In genomic region chr18:56983275-56983992, GRCh38 we compare ENCODE assay signal across 27 cellular contexts.
"Had no signal": no experiment of that assay in that cellular context is flagged by ENCODE, and none has a peak within 500 bp of the region (broad histone marks: within the 10 kb centered on the region; RNA-seq: fewer than 3 reads in every experiment).

No MANE protein-coding gene starts in this region.

- H3K79me2 ChIP-seq: hepatocyte had no signal

- H3K27me3 Mint-ChIP-seq: dendritic cell treated with granulocyte-macrophage colony-stimulating factor and Interleukin-4, amounts not matched to agents 40 ng/mL and 50 ng/mL, for 4 days; naive thymus-derived CD4-positive, alpha-beta T cell had no signal

- H3K27ac ChIP-seq: colonic mucosa, esophagus squamous epithelium, gastrocnemius medialis, heart left ventricle, hepatocyte, left lung, psoas muscle, sigmoid colon, stomach, testis, tibial artery had no signal

- H3K27me3 ChIP-seq: colonic mucosa, esophagus squamous epithelium, gastrocnemius medialis, heart left ventricle, hepatocyte, left lung, sigmoid colon, stomach, testis, tibial artery had no signal

- H3K36me3 ChIP-seq: colonic mucosa, esophagus squamous epithelium, gastrocnemius medialis, heart left ventricle, left lung, sigmoid colon, stomach, tibial artery had no signal

- H3K4me1 Mint-ChIP-seq: mesothelial cell of epicardium; stimulated activated effector memory CD8-positive, alpha-beta T cell treated with anti-CD3 and anti-CD28 coated beads, Interleukin-12 subunit alpha, Interleukin-12 subunit beta, amount 100 ng/mL, for 72 hours had no signal

- ATAC-seq: gastrocnemius medialis; heart left ventricle; left lung; psoas muscle; right cardiac atrium; stimulated activated effector memory CD8-positive, alpha-beta T cell treated with anti-CD3 and anti-CD28 coated beads, Interleukin-12 subunit alpha, Interleukin-12 subunit beta, amount 100 ng/mL, for 72 hours had no signal

- H3K27ac Mint-ChIP-seq: dendritic cell treated with granulocyte-macrophage colony-stimulating factor and Interleukin-4, amounts not matched to agents 40 ng/mL and 50 ng/mL, for 4 days; mesothelial cell of epicardium; naive thymus-derived CD4-positive, alpha-beta T cell; nephron; stimulated activated effector memory CD8-positive, alpha-beta T cell treated with anti-CD3 and anti-CD28 coated beads, Interleukin-12 subunit alpha, Interleukin-12 subunit beta, amount 100 ng/mL, for 72 hours; type B pancreatic cell had no signal

- H3K4me3 ChIP-seq: colonic mucosa, esophagus squamous epithelium, gastrocnemius medialis, heart left ventricle, hepatocyte, left lung, psoas muscle, sigmoid colon, stomach, testis, tibial artery had no signal

- H3K9me3 ChIP-seq: colonic mucosa, esophagus squamous epithelium, gastrocnemius medialis, heart left ventricle, left lung, psoas muscle, sigmoid colon, stomach, testis, tibial artery had no signal

- H3K4me1 ChIP-seq: colonic mucosa, esophagus squamous epithelium, gastrocnemius medialis, left lung, psoas muscle, testis, tibial artery had no signal

- H3K4me3 Mint-ChIP-seq: dendritic cell treated with granulocyte-macrophage colony-stimulating factor and Interleukin-4, amounts not matched to agents 40 ng/mL and 50 ng/mL, for 4 days; mesothelial cell of epicardium; naive thymus-derived CD4-positive, alpha-beta T cell; nephron; stimulated activated effector memory CD8-positive, alpha-beta T cell treated with anti-CD3 and anti-CD28 coated beads, Interleukin-12 subunit alpha, Interleukin-12 subunit beta, amount 100 ng/mL, for 72 hours; type B pancreatic cell had no signal

- H3K36me3 Mint-ChIP-seq: mesothelial cell of epicardium; stimulated activated effector memory CD8-positive, alpha-beta T cell treated with anti-CD3 and anti-CD28 coated beads, Interleukin-12 subunit alpha, Interleukin-12 subunit beta, amount 100 ng/mL, for 72 hours; type B pancreatic cell had no signal

- H2AFZ ChIP-seq: hepatocyte had no signal

- FAIRE-seq: endometrium had no signal

- H3K4me2 ChIP-seq: hepatocyte had no signal

- DNase-seq: colonic mucosa; effector memory CD4-positive, alpha-beta T cell; esophagus squamous epithelium; gastrocnemius medialis; heart left ventricle; kidney; left lung; mesenchymal stem cell; naive thymus-derived CD4-positive, alpha-beta T cell; nucleus accumbens; posterior cingulate gyrus; psoas muscle; right cardiac atrium; sigmoid colon; stimulated activated CD4-positive, alpha-beta T cell treated with anti-CD3 and anti-CD28 coated beads, Interleukin-2, amount 100 ng/mL, for 24 hours; stimulated activated CD4-positive, alpha-beta T cell treated with anti-CD3 and anti-CD28 coated beads, Interleukin-4, amount 100 ng/mL, for 24 hours; stimulated activated naive CD4-positive, alpha-beta T cell treated with Interleukin-2 at 50 U/mL for 16 hours; stomach; testis; tibial artery had no signal

- H3K9me3 Mint-ChIP-seq: dendritic cell treated with granulocyte-macrophage colony-stimulating factor and Interleukin-4, amounts not matched to agents 40 ng/mL and 50 ng/mL, for 4 days; mesothelial cell of epicardium; nephron; stimulated activated effector memory CD8-positive, alpha-beta T cell treated with anti-CD3 and anti-CD28 coated beads, Interleukin-12 subunit alpha, Interleukin-12 subunit beta, amount 100 ng/mL, for 72 hours; type B pancreatic cell had no signal
